ENCODE assay signal across 2 cellular contexts in the genomic region with DNA sequence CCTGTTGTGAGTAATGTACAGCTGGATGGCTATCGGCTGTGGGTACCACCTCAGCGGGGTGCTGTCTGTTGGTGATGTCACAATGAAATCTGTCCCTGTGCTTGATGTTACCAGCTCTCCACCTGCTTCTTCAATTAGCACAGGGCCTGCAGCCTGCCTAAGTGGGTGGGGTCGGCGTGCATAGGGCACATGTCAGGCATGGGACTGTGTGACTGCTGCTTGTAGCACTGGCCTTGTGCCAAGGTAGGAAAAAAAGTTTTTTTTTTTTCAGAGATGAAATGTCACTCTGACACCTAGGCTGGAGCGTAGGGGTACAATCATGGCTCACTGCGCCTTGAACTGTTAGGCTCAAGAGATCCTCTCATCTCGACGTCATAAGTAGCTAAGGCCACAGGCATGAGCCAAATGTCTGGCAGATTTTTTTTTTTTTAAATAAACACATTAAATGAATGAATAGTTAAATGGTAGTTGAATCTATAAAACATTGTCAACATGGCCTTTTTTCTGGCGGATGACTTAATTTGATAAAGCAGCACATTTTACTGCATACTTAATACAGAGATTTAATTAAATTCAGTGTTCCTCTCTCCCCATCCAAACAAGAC.
TF ChIP-seq lines count a peak whose summit lies in the region.

No MANE protein-coding gene starts in this region.

TF ChIP-seq in IMR-90, 13 proteins besides CTCF, POLR2A, EP300 and RAD21:
- TF ChIP-seq SMC3 (IDR thresholded peaks at IDR 0.05; ENCODE audit: low read depth, low read length) (no peak), BHLHE40 (IDR thresholded peaks at IDR 0.05; ENCODE audit: low read depth, low read length) (no peak), MAFK (IDR thresholded peaks at IDR 0.05; ENCODE audit: low read depth, low read length) (no peak), RCOR1 (IDR thresholded peaks at IDR 0.05; ENCODE audit: insufficient replicate concordance, low read length) (no peak), MAZ (IDR thresholded peaks at IDR 0.05; ENCODE audit: borderline replicate concordance, low read depth, low read length) (no peak), CHD1 (IDR thresholded peaks at IDR 0.05; ENCODE audit: low read depth, low read length) (no peak), NFE2L2 (IDR thresholded peaks at IDR 0.05; ENCODE audit: low read depth, low read length) (no peak), RFX5 (IDR thresholded peaks at IDR 0.05; ENCODE audit: low read depth, low read length) (no peak), MXI1 (IDR thresholded peaks at IDR 0.05; ENCODE audit: borderline replicate concordance, low read depth, low read length) (no peak), FOS (IDR thresholded peaks at IDR 0.05; ENCODE audit: low read depth, low read length) (no peak)
- TF ChIP-seq, protein P1, sequence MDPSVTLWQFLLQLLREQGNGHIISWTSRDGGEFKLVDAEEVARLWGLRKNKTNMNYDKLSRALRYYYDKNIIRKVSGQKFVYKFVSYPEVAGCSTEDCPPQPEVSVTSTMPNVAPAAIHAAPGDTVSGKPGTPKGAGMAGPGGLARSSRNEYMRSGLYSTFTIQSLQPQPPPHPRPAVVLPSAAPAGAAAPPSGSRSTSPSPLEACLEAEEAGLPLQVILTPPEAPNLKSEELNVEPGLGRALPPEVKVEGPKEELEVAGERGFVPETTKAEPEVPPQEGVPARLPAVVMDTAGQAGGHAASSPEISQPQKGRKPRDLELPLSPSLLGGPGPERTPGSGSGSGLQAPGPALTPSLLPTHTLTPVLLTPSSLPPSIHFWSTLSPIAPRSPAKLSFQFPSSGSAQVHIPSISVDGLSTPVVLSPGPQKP (IDR thresholded peaks at IDR 0.05; ENCODE audit: borderline replicate concordance, low read depth, low read length), result no peak
- TF ChIP-seq, protein P2, sequence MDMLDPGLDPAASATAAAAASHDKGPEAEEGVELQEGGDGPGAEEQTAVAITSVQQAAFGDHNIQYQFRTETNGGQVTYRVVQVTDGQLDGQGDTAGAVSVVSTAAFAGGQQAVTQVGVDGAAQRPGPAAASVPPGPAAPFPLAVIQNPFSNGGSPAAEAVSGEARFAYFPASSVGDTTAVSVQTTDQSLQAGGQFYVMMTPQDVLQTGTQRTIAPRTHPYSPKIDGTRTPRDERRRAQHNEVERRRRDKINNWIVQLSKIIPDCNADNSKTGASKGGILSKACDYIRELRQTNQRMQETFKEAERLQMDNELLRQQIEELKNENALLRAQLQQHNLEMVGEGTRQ (IDR thresholded peaks at IDR 0.05; ENCODE audit: low read depth, low read length), result no peak
TF ChIP-seq in IMR-90: peak in this region for 0.

TF ChIP-seq in K562, 482 proteins besides CTCF, POLR2A, EP300 and RAD21:
- TF ChIP-seq NFIC (IDR thresholded peaks at IDR 0.05) (peak; percentile 66), RFX5 (IDR thresholded peaks at IDR 0.05; ENCODE audit: low read depth, low read length) (no peak)
